In genomic region chr2:180006236-180006635, GRCh38 we compare ENCODE assay signal across 8 cellular contexts. TPM values are rescaled to one million over a fixed set of nuclear protein-coding genes. Genes with fewer than 3 reads are reported as not detected.
A peak's percentile ranks its signal among the peaks of the same experiment; 100 is the strongest.
DNase-seq lines count a peak whose midpoint lies in the region; ATAC-seq, FAIRE-seq and TF ChIP-seq lines count a peak whose summit lies in the region.

No MANE protein-coding gene starts in this region.

- H3K4me3 ChIP-seq in BJ (ENCODE audit: low read depth, low read length) (peak overlapping the region; percentile 73), MG63 (peak overlapping the region; percentile 69)

- POLR2A ChIA-PET in BJ (lab: Charles Lee): interaction anchor here (0.6 kb wide), 1 partner anchor 584 kb away, joined by 5 read pairs; no protein-coding TSS in a partner anchor

- no peaks in the 10 kb centered on the region for H3K36me3 ChIP-seq in BJ (ENCODE audit: control insufficient read depth, insufficient read depth, low read length)
- peaks cover 3% of the 10 kb centered on the region; the same call in 1 of the 2 replicates for H3K36me3 ChIP-seq in MG63

- H3K27ac Mint-ChIP-seq in chondrocyte (ENCODE audit: unreplicated experiment): peak overlapping the region; percentile 99
- H3K27ac Mint-ChIP-seq in naive B cell: peak overlapping the region; percentile 100

- no peak for DNase-seq in BJ (ENCODE audit: low read depth)
- DNase-seq in MG63: no peak
- DNase-seq in chondrocyte (ENCODE audit: low spot score): no peak
- DNase-seq in naive B cell: no peak
- no peak for DNase-seq in NCI-H748 treated with DMSO at 0.1 percent for 48 hours (lab: John Stamatoyannopoulos, UW)
- DNase-seq in GM12891 (ENCODE audit: insufficient read length, low spot score): no peak

- CTCF ChIA-PET in BJ (lab: Yijun Ruan, JAX): no interaction called here

- H3K4me3 Mint-ChIP-seq in chondrocyte (ENCODE audit: unreplicated experiment) (peak overlapping the region; percentile 86), naive B cell (peak overlapping the region; percentile 94 to 100 (median 99))

- H3K9me3 Mint-ChIP-seq in chondrocyte (ENCODE audit: low read depth): no peaks in the 10 kb centered on the region
- no peaks in the 10 kb centered on the region for H3K9me3 Mint-ChIP-seq in naive B cell

- FAIRE-seq in GM12891 (lab: Jason Lieb, UNC): no peak

- H3K27me3 Mint-ChIP-seq in chondrocyte (ENCODE audit: low read depth): no peaks in the 10 kb centered on the region
- no peaks in the 10 kb centered on the region for H3K27me3 Mint-ChIP-seq in naive B cell

- no peak for TF ChIP-seq POLR2A in GM12891 (IDR thresholded peaks at IDR 0.05; ENCODE audit: low read depth, low read length)

- H3K4me1 Mint-ChIP-seq in chondrocyte (ENCODE audit: low read depth) (peaks cover 29% of the 10 kb centered on the region), naive B cell (peaks cover 39 to 57% (median 52%) of the 10 kb centered on the region in 3 donors)

- H3K9me3 ChIP-seq in MG63: no peaks in the 10 kb centered on the region

- TF ChIP-seq CTCF in BJ (IDR thresholded peaks at IDR 0.05; ENCODE audit: insufficient read depth, low read depth, low read length) (no peak), chondrocyte (IDR thresholded peaks at IDR 0.05) (no peak)

- no peak for ATAC-seq in naive B cell (ENCODE audit: low read depth in 2 of 2)
- no peak for ATAC-seq in HG03571 (IDR thresholded peaks at IDR 0.05; ENCODE audit: unreplicated experiment)
- ATAC-seq in GM18502 (IDR thresholded peaks at IDR 0.05; ENCODE audit: poor library complexity, unreplicated experiment): no peak

- H3K36me3 Mint-ChIP-seq in chondrocyte (ENCODE audit: low read depth) (peaks cover 1% of the 10 kb centered on the region), naive B cell (peaks cover 0 to 7% of the 10 kb centered on the region in 2 donors)

- H3K27me3 ChIP-seq in BJ (ENCODE audit: control insufficient read depth, insufficient read depth, low read length): no peaks in the 10 kb centered on the region
- H3K27me3 ChIP-seq in MG63: no peaks in the 10 kb centered on the region

TF ChIP-seq in GM12891, 5 proteins besides CTCF, POLR2A, EP300 and RAD21:
- no peak for TF ChIP-seq TAF1 (IDR thresholded peaks at IDR 0.05; ENCODE audit: low read depth, low read length)
- TF ChIP-seq PAX5 (IDR thresholded peaks at IDR 0.05; ENCODE audit: insufficient read depth, low read length, severe bottlenecking): no peak
- TF ChIP-seq SPI1 (IDR thresholded peaks at IDR 0.05; ENCODE audit: low read depth, low read length): no peak
- no peak for TF ChIP-seq POLR2AphosphoS5 (IDR thresholded peaks at IDR 0.05; ENCODE audit: low read depth, low read length)
- no peak for TF ChIP-seq POU2F2 (IDR thresholded peaks at IDR 0.05; ENCODE audit: low read depth, low read length)

RNA-seq across cellular contexts. Expression of gene CWC22, which starts 0.9 kb away (rescaled TPM):
- 1.2 and 2.9 TPM in 2 replicates for polyA plus RNA-seq in BJ (2011; rRNA removed)
- 1.5 and 3.1 TPM in 2 replicates for polyA minus RNA-seq in BJ (2011; rRNA and poly(A)+ RNA removed)
- 3.9 and 12.3 TPM in 2 replicates for total RNA-seq in MG63 (2014; rRNA removed; shearing (Covaris generic); ENCODE audit: low replicate concordance)
- total RNA-seq in chondrocyte: 14.0 to 19.0 TPM (median 14.2 TPM) in 3 replicates
- 10 to 100 TPM; 12.8 to 44.7 (median 30.8) TPM for polyA plus RNA-seq in naive B cell (ENCODE audit: low read depth in 6 of 6)
- 12.4 TPM for polyA plus RNA-seq in GM12891 (2012; ENCODE audit: low read depth, missing spikeins)
